1 cellular context compared by ENCODE assay signal in genomic region chr2:207969249-207969648, GRCh38.
TF ChIP-seq lines count a peak whose summit lies in the region.

No MANE protein-coding gene starts in this region.

TF ChIP-seq in GM23338, 12 proteins besides CTCF, POLR2A, EP300 and RAD21 (continued from another document):
- TF ChIP-seq ZNF462 (CRISPR knock-in tag; IDR thresholded peaks at IDR 0.05) (no peak), REST (IDR thresholded peaks at IDR 0.05; ENCODE audit: unreplicated experiment) (no peak), EZH2phosphoT487 (IDR thresholded peaks at IDR 0.05; ENCODE audit: unreplicated experiment) (no peak), ZNF331 (CRISPR knock-in tag; IDR thresholded peaks at IDR 0.05; ENCODE audit: low read depth) (no peak)
